5 cellular contexts compared by ENCODE assay signal in the genomic region with DNA sequence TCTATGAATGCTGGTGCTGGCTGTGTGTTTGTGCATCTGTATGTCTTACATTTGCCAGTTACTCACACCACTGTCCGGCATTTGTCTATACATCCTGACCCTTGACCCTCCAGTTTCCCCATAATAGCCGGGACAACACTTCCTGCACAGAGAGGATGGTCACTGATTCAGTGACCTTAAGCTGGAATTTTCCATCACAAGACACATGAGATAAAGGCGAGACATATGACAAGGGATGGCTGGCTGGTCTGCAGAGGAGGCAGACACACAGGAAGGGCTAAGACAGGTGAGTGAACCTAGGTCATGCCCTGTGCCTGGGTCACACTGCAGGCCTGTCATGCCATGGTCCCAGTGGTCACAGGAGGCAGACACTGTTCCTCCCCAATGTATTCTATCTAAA. TPM values are rescaled to one million over a fixed set of nuclear protein-coding genes. Genes with fewer than 3 reads are reported as not detected.
A peak's percentile ranks its signal among the peaks of the same experiment; 100 is the strongest.
DNase-seq lines count a peak whose midpoint lies in the region; ATAC-seq, FAIRE-seq and TF ChIP-seq lines count a peak whose summit lies in the region.
"Not testable (repeated sequence)": the region's sequence is repeated elsewhere in the genome, so short reads cannot be mapped to it uniquely, and the experiment has no call there.

No MANE protein-coding gene starts in this region.

- H2AK5ac ChIP-seq in mesenchymal stem cell (ENCODE audit: low read length, severe bottlenecking): not testable (repeated sequence)

- intact Hi-C loops in endothelial cell of umbilical vein (cut with micrococcal nuclease); HepG2 (cut with micrococcal nuclease; ENCODE audit: unreplicated experiment): not testable (repeated sequence)

- not testable (repeated sequence) for TF ChIP-seq CTCF in VCaP (conservative IDR thresholded peaks at IDR 0.05); endothelial cell of umbilical vein (IDR thresholded peaks at IDR 0.05; ENCODE audit: extremely low read depth in 1 of 2, insufficient read depth in 1 of 2, low read depth in 1 of 2, low read length in 2 of 2); HepG2 (CRISPR knock-in tag; IDR thresholded peaks at IDR 0.05)

- H2BK12ac ChIP-seq in mesenchymal stem cell (ENCODE audit: low read length in 2 of 2): not testable (repeated sequence)

- H3K79me2 ChIP-seq in endothelial cell of umbilical vein (ENCODE audit: control insufficient read depth, insufficient read depth, low read length); HepG2 (ENCODE audit: insufficient read depth, low read length): not testable (repeated sequence)

- H3K9me1 ChIP-seq in endothelial cell of umbilical vein (replicated peaks; ENCODE audit: control insufficient read depth, extremely low read depth, insufficient read depth, low read length): not testable (repeated sequence)

- not testable (repeated sequence) for H3K18ac ChIP-seq in mesenchymal stem cell (ENCODE audit: low read depth in 1 of 2, low read length in 2 of 2)

- WGBS in HepG2 (ENCODE audit: low lambda C conversion rate): 21% methylated on average over 3 of the region's 3 CpGs
- 50% methylated on average over 1 of the region's 3 CpGs for WGBS in mesenchymal stem cell

- not testable (repeated sequence) for H3K9me3 ChIP-seq in endothelial cell of umbilical vein (replicated peaks; ENCODE audit: control insufficient read depth, insufficient read depth, low read length); HepG2 (ENCODE audit: low read length); mesenchymal stem cell (ENCODE audit: control insufficient read depth, low read length)

- H3K4me2 ChIP-seq in endothelial cell of umbilical vein (ENCODE audit: insufficient read depth, low read length); HepG2 (ENCODE audit: low read depth, low read length); mesenchymal stem cell (ENCODE audit: low read length, poor library complexity, severe bottlenecking): not testable (repeated sequence)

- H2AFZ ChIP-seq in endothelial cell of umbilical vein (ENCODE audit: low read depth, low read length); HepG2 (ENCODE audit: low read length); mesenchymal stem cell (ENCODE audit: low read depth, low read length): not testable (repeated sequence)

- BruUV-seq in endothelial cell of umbilical vein (replicated peaks; lab: Mats Ljungman, UMichigan); HepG2 (replicated peaks; lab: Mats Ljungman, UMichigan): not testable (repeated sequence)

- CTCF ChIA-PET in endothelial cell of umbilical vein (lab: Charles Lee); HepG2 (lab: Yijun Ruan, JAX; ENCODE audit: low intra/inter-chr PET ratio, low total read pairs): not testable (repeated sequence)

- H3K4me1 ChIP-seq in endothelial cell of umbilical vein (ENCODE audit: control insufficient read depth, extremely low read depth, insufficient read depth, low read length); mesenchymal stem cell (ENCODE audit: control insufficient read depth, insufficient read depth, low read depth, low read length): not testable (repeated sequence)
- H3K4me1 ChIP-seq in HepG2 (ENCODE audit: insufficient read depth, low read length): peaks cover 10% of the 10 kb centered on the region

- not testable (repeated sequence) for TF ChIP-seq POLR2A in endothelial cell of umbilical vein (IDR thresholded peaks at IDR 0.05; ENCODE audit: low read depth, low read length); HepG2 (IDR thresholded peaks at IDR 0.05; ENCODE audit: insufficient read depth in 1 of 2, low read depth in 2 of 2, low read length in 2 of 2)

- H2BK120ac ChIP-seq in mesenchymal stem cell (ENCODE audit: low read depth, low read length): not testable (repeated sequence)

- not testable (repeated sequence) for H3K9ac ChIP-seq in endothelial cell of umbilical vein (replicated peaks; ENCODE audit: extremely low read depth, insufficient read depth, low read length); HepG2 (ENCODE audit: insufficient read depth, low read depth, low read length); mesenchymal stem cell (ENCODE audit: low read length)

- TF ChIP-seq EP300 in HepG2 (IDR thresholded peaks at IDR 0.05; ENCODE audit: low read depth in 2 of 2, low read length in 2 of 2): peak in 1 of 2 experiments; percentile 17; a peak in 1 of 4 replicates
- not testable (repeated sequence) for TF ChIP-seq EP300 in HepG2 (CRISPR knock-in tag; IDR thresholded peaks at IDR 0.05; ENCODE audit: borderline replicate concordance)

- POLR2A ChIA-PET in endothelial cell of umbilical vein (lab: Charles Lee); HepG2 (lab: Yijun Ruan, JAX): not testable (repeated sequence)

- H3K23ac ChIP-seq in mesenchymal stem cell (ENCODE audit: low read length in 2 of 2): not testable (repeated sequence)

- FAIRE-seq in endothelial cell of umbilical vein (lab: Jason Lieb, UNC): peak; percentile 92
- FAIRE-seq in HepG2 (lab: Jason Lieb, UNC): peak; percentile 94

- H3K27ac ChIP-seq in VCaP: peak overlapping the region; percentile 32
- H3K27ac ChIP-seq in endothelial cell of umbilical vein (ENCODE audit: insufficient read depth, low read depth, low read length): peak overlapping the region; percentile 2
- H3K27ac ChIP-seq in HepG2 (ENCODE audit: extremely low read length, insufficient read depth, low read length); mesenchymal stem cell (ENCODE audit: low read length, poor library complexity, severe bottlenecking): not testable (repeated sequence)

- DNase-seq in dermis microvascular lymphatic vessel endothelial cell (ENCODE audit: low read depth in 2 of 2) (peak; percentile 12 to 65), endothelial cell of umbilical vein (ENCODE audit: low read depth, low spot score) (peak; percentile 14), HepG2 (ENCODE audit: low spot score) (peak; percentile 41), mesenchymal stem cell (peak; percentile 18)

- not testable (repeated sequence) for H4K20me1 ChIP-seq in endothelial cell of umbilical vein (replicated peaks; ENCODE audit: control insufficient read depth, extremely low read depth, insufficient read depth, low read length); HepG2 (ENCODE audit: insufficient read depth, low read length)

- TF ChIP-seq RAD21 in HepG2 (CRISPR knock-in tag; IDR thresholded peaks at IDR 0.05): not testable (repeated sequence)

- H4K8ac ChIP-seq in mesenchymal stem cell (ENCODE audit: low read length): not testable (repeated sequence)

- not testable (repeated sequence) for H3K4me3 ChIP-seq in endothelial cell of umbilical vein (replicated peaks in 1 of 3; ENCODE audit: insufficient read depth in 1 of 3, low read depth in 1 of 3, low read length in 3 of 3); HepG2 (replicated peaks in 1 of 3; ENCODE audit: insufficient read depth in 1 of 3, low read depth in 2 of 3, low read length in 3 of 3); mesenchymal stem cell (ENCODE audit: insufficient read depth in 1 of 2, low read depth in 1 of 2, low read length in 2 of 2)

- not testable (repeated sequence) for H3K79me1 ChIP-seq in mesenchymal stem cell (replicated peaks; ENCODE audit: low read length, poor library complexity, severe bottlenecking)

- ATAC-seq in HepG2: peak; percentile 89

- H2BK5ac ChIP-seq in mesenchymal stem cell (ENCODE audit: low read depth, low read length, poor library complexity, severe bottlenecking): not testable (repeated sequence)

- not testable (repeated sequence) for H3K14ac ChIP-seq in mesenchymal stem cell (ENCODE audit: low read length in 2 of 2)

- not testable (repeated sequence) for H3K27me3 ChIP-seq in endothelial cell of umbilical vein (ENCODE audit: control insufficient read depth in 2 of 2, insufficient read depth in 2 of 2, low read length in 2 of 2); HepG2 (ENCODE audit: control insufficient read depth in 1 of 2, insufficient read depth in 2 of 2, low read length in 2 of 2); mesenchymal stem cell (ENCODE audit: control insufficient read depth in 1 of 2, insufficient read depth in 1 of 2, low read length in 2 of 2)

- not testable (repeated sequence) for H2BK15ac ChIP-seq in mesenchymal stem cell (ENCODE audit: low read depth, poor library complexity, severe bottlenecking)

- H4K91ac ChIP-seq in mesenchymal stem cell (ENCODE audit: low read length): not testable (repeated sequence)

- not testable (repeated sequence) for H3K36me3 ChIP-seq in endothelial cell of umbilical vein (ENCODE audit: control insufficient read depth in 2 of 2, extremely low read depth in 1 of 2, insufficient read depth in 2 of 2, low read length in 2 of 2); HepG2 (replicated peaks in 1 of 2; ENCODE audit: control insufficient read depth in 1 of 2, insufficient read depth in 2 of 2, low read length in 2 of 2)
- H3K36me3 ChIP-seq in mesenchymal stem cell (ENCODE audit: control insufficient read depth in 1 of 2, insufficient read depth in 2 of 2, low read depth in 1 of 2, low read length in 2 of 2): peaks cover 25 to 39% of the 10 kb centered on the region in 2 experiments

- H3K4ac ChIP-seq in mesenchymal stem cell (ENCODE audit: low read depth in 1 of 2, low read length in 2 of 2): not testable (repeated sequence)

- in situ Hi-C loops in HepG2 (cut with HindIII; ENCODE audit: extremely low pct_ligation_motif_present, low pct_unique_long_range_greater_than_20kb): not testable (repeated sequence)

- dilution Hi-C loops in endothelial cell of umbilical vein (cut with MboI; ENCODE audit: extremely low pct_ligation_motif_present, low sequenced_read_pairs): not testable (repeated sequence)

RNA-seq across cellular contexts. Expression of gene PLEKHM1, which starts 18.3 kb away (rescaled TPM):
- 12.7 and 21.7 TPM in 2 replicates for total RNA-seq in dermis microvascular lymphatic vessel endothelial cell
- 52.0 and 54.8 TPM in 2 replicates for total RNA-seq in endothelial cell of umbilical vein
- polyA plus RNA-seq in endothelial cell of umbilical vein: 29.7 and 36.5 TPM in 2 replicates
- 17.4 and 22.1 TPM in 2 replicates for polyA plus RNA-seq in endothelial cell of umbilical vein (2011; cell fraction: cytosol; rRNA removed)
- polyA plus RNA-seq in endothelial cell of umbilical vein (2011; cell fraction: nucleus; rRNA removed): 33.9 and 50.4 TPM in 2 replicates
- 36.4 and 43.4 TPM in 2 replicates for polyA plus RNA-seq in endothelial cell of umbilical vein (2012)
- 84.5 and 99.4 TPM in 2 replicates for polyA minus RNA-seq in endothelial cell of umbilical vein
- polyA minus RNA-seq in endothelial cell of umbilical vein (2011; cell fraction: cytosol; rRNA and poly(A)+ RNA removed): 17.5 TPM
- 43.8 and 46.4 TPM in 2 replicates for polyA minus RNA-seq in endothelial cell of umbilical vein (2011; cell fraction: nucleus; rRNA and poly(A)+ RNA removed)
- total RNA-seq in HepG2 (2016; rRNA removed; fragmentation: Illumina TruSeq; extraction: Trizol): 7.1 and 7.6 TPM in 2 replicates
- 48.6 and 52.8 TPM in 2 replicates for total RNA-seq in HepG2 (2016; cell fraction: cytosol; rRNA removed; fragmentation: Illumina TruSeq; extraction: Trizol; ENCODE audit: low read depth)
- total RNA-seq in HepG2 (2016; cell fraction: insoluble cytoplasmic fraction; rRNA removed; fragmentation: Illumina TruSeq; extraction: Trizol): 6.8 and 8.8 TPM in 2 replicates
- 15.5 and 18.1 TPM in 2 replicates for total RNA-seq in HepG2 (2016; cell fraction: membrane; rRNA removed; fragmentation: Illumina TruSeq; extraction: Trizol)
- 8.8 and 9.0 TPM in 2 replicates for total RNA-seq in HepG2 (2016; cell fraction: nucleus; rRNA removed; fragmentation: Illumina TruSeq; extraction: Trizol)
- 13.5 and 14.6 TPM in 2 replicates for polyA plus RNA-seq in HepG2 (2011; rRNA removed)
- 5.3 and 7.9 TPM in 2 replicates for polyA plus RNA-seq in HepG2 (2011; cell fraction: cytosol; rRNA removed)
- 24.7 and 25.8 TPM in 2 replicates for polyA plus RNA-seq in HepG2 (2011; cell fraction: nucleus; rRNA removed)
- 5.7 and 11.4 TPM in 2 replicates for polyA plus RNA-seq in HepG2 (2012)
- 0.94 and 1.7 TPM in 2 replicates for polyA plus RNA-seq in HepG2 (2016; cell fraction: cytosol; fragmentation: Illumina TruSeq; extraction: Trizol; ENCODE audit: low read depth)
- 4.7 and 7.1 TPM in 2 replicates for polyA plus RNA-seq in HepG2 (2016; cell fraction: insoluble cytoplasmic fraction; fragmentation: Illumina TruSeq; extraction: Trizol; ENCODE audit: low read depth)
- polyA plus RNA-seq in HepG2 (2016; cell fraction: membrane; fragmentation: Illumina TruSeq; extraction: Trizol; ENCODE audit: low read depth): 3.2 and 3.4 TPM in 2 replicates
- polyA plus RNA-seq in HepG2 (2016; cell fraction: nucleus; fragmentation: Illumina TruSeq; extraction: Trizol; ENCODE audit: insufficient read depth, low read depth): 12.1 and 12.9 TPM in 2 replicates
- polyA minus RNA-seq in HepG2 (2011; rRNA and poly(A)+ RNA removed; ENCODE audit: low replicate concordance): 64.3 and 116 TPM in 2 replicates
- polyA minus RNA-seq in HepG2 (2011; cell fraction: cytosol; rRNA and poly(A)+ RNA removed): 15.4 and 23.1 TPM in 2 replicates
- 22.1 and 31.3 TPM in 2 replicates for polyA minus RNA-seq in HepG2 (2011; cell fraction: nucleus; rRNA and poly(A)+ RNA removed)
- polyA plus RNA-seq in mesenchymal stem cell (2013, experiment 1 of 2): 16.5 TPM
- polyA plus RNA-seq in mesenchymal stem cell (2013, experiment 2 of 2): 17.2 TPM

RNA-seq across cellular contexts. Expression of gene ARHGAP27, which starts 39.6 kb away (rescaled TPM):
- total RNA-seq in dermis microvascular lymphatic vessel endothelial cell (19.3 and 37.0 TPM in 2 replicates), endothelial cell of umbilical vein (40.4 and 47.0 TPM in 2 replicates), HepG2 (2016; rRNA removed; fragmentation: Illumina TruSeq; extraction: Trizol) (7.8 and 18.9 TPM in 2 replicates)
- polyA plus RNA-seq in endothelial cell of umbilical vein (21.0 and 26.3 TPM in 2 replicates), HepG2 (2011; rRNA removed) (15.5 and 20.0 TPM in 2 replicates)
- 10.5 and 14.8 TPM in 2 replicates for polyA plus RNA-seq in endothelial cell of umbilical vein (2011; cell fraction: cytosol; rRNA removed)
- polyA plus RNA-seq in endothelial cell of umbilical vein (2011; cell fraction: nucleus; rRNA removed): 88.2 and 110 TPM in 2 replicates
- polyA plus RNA-seq in endothelial cell of umbilical vein (2012): 8.4 and 14.1 TPM in 2 replicates
- polyA minus RNA-seq in endothelial cell of umbilical vein: 18.7 and 31.0 TPM in 2 replicates
- polyA minus RNA-seq in endothelial cell of umbilical vein (2011; cell fraction: cytosol; rRNA and poly(A)+ RNA removed): 7.2 TPM
- polyA minus RNA-seq in endothelial cell of umbilical vein (2011; cell fraction: nucleus; rRNA and poly(A)+ RNA removed): 26.7 and 50.3 TPM in 2 replicates
- total RNA-seq in HepG2 (2016; cell fraction: cytosol; rRNA removed; fragmentation: Illumina TruSeq; extraction: Trizol; ENCODE audit: low read depth): 4.4 and 4.5 TPM in 2 replicates
- total RNA-seq in HepG2 (2016; cell fraction: insoluble cytoplasmic fraction; rRNA removed; fragmentation: Illumina TruSeq; extraction: Trizol): 6.7 and 19.6 TPM in 2 replicates
- 5.4 and 5.6 TPM in 2 replicates for total RNA-seq in HepG2 (2016; cell fraction: membrane; rRNA removed; fragmentation: Illumina TruSeq; extraction: Trizol)
- total RNA-seq in HepG2 (2016; cell fraction: nucleus; rRNA removed; fragmentation: Illumina TruSeq; extraction: Trizol): 23.4 and 28.4 TPM in 2 replicates
- 5.4 and 8.7 TPM in 2 replicates for polyA plus RNA-seq in HepG2 (2011; cell fraction: cytosol; rRNA removed)
- 141 and 178 TPM in 2 replicates for polyA plus RNA-seq in HepG2 (2011; cell fraction: nucleus; rRNA removed)
- 6.9 and 8.4 TPM in 2 replicates for polyA plus RNA-seq in HepG2 (2012)
- 1.1 and 1.5 TPM in 2 replicates for polyA plus RNA-seq in HepG2 (2016; cell fraction: cytosol; fragmentation: Illumina TruSeq; extraction: Trizol; ENCODE audit: low read depth)
- polyA plus RNA-seq in HepG2 (2016; cell fraction: insoluble cytoplasmic fraction; fragmentation: Illumina TruSeq; extraction: Trizol; ENCODE audit: low read depth): 8.6 and 9.5 TPM in 2 replicates
- polyA plus RNA-seq in HepG2 (2016; cell fraction: membrane; fragmentation: Illumina TruSeq; extraction: Trizol; ENCODE audit: low read depth): 2.5 and 2.7 TPM in 2 replicates
- polyA plus RNA-seq in HepG2 (2016; cell fraction: nucleus; fragmentation: Illumina TruSeq; extraction: Trizol; ENCODE audit: insufficient read depth, low read depth): 67.3 and 73.4 TPM in 2 replicates
- 17.3 and 32.8 TPM in 2 replicates for polyA minus RNA-seq in HepG2 (2011; rRNA and poly(A)+ RNA removed; ENCODE audit: low replicate concordance)
- 4.6 and 4.8 TPM in 2 replicates for polyA minus RNA-seq in HepG2 (2011; cell fraction: cytosol; rRNA and poly(A)+ RNA removed)
- polyA minus RNA-seq in HepG2 (2011; cell fraction: nucleus; rRNA and poly(A)+ RNA removed): 26.1 and 28.0 TPM in 2 replicates
- 0.75 TPM for polyA plus RNA-seq in mesenchymal stem cell (2013, experiment 1 of 2)
- 0.51 TPM for polyA plus RNA-seq in mesenchymal stem cell (2013, experiment 2 of 2)
